28 cellular contexts compared by ENCODE assay signal in the genomic region with DNA sequence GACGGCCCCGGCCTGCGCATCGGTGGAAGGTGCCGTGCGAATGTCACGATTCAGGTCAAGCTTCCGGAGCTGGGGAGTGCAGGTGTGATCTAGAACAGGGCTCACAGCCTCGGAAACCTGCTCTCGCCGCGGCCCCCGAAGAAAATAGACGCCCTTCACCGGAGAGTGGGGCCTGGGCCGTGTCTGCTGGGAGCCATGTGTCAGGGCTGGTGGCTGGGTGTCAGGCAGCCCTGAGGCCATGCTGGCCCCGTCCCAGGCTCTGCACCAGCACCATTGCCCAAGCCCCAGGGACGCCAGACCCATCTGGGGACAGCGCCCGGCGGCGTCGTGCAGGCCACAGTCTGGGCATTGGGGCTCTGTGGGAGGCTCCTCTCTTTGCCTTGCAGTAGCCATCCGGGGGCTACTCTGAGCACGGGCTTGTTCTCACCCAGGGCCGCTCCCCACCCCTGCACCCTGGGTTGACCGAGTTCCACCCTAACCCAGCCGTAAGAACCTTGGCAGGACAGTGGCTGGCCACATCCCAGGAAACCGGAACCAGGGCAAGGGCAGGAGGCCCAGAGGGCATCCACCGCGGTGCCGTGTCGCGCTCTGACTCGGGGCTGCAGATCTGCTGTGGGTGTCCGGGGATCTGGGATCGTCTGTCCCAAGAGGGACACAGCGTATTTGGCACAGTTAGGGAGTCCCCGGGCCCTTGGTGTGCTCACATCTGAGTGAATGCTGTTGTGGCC. TPM values are rescaled to one million over a fixed set of nuclear protein-coding genes. Genes with fewer than 3 reads are reported as not detected.
DNase-seq lines count a peak whose midpoint lies in the region; ATAC-seq and TF ChIP-seq lines count a peak whose summit lies in the region.
"Had no signal": no experiment of that assay in that cellular context is flagged by ENCODE, and none has a peak within 500 bp of the region (broad histone marks: within the 10 kb centered on the region; RNA-seq: fewer than 3 reads in every experiment).

No MANE protein-coding gene starts in this region.

- intact Hi-C loops in CD8-positive, alpha-beta T cell (cut with DNase I, micrococcal nuclease): loop anchor here in 1 of 2 experiments (1.0 kb wide), 1 partner anchor 30 kb away; no protein-coding TSS in a partner anchor
- intact Hi-C loops in prostate gland (cut with DNase I): no loop called here

- no peaks in the 10 kb centered on the region for H3K27me3 Mint-ChIP-seq in CD8-positive, alpha-beta T cell (ENCODE audit: low read depth)
- H3K27me3 Mint-ChIP-seq: activated CD4-positive, alpha-beta T cell treated with anti-CD3 and anti-CD28 coated beads, Interleukin-2, amount 10 ng/mL, durations not matched to agents 24 days and 14 days; dendritic cell treated with granulocyte-macrophage colony-stimulating factor and Interleukin-4, amounts not matched to agents 40 ng/mL and 50 ng/mL, for 4 days; naive thymus-derived CD8-positive, alpha-beta T cell; T-cell had no signal

- WGBS in prostate gland: 90% methylated on average over 39 of the region's 39 CpGs

- no peak for TF ChIP-seq CTCF in CD8-positive, alpha-beta T cell (IDR thresholded peaks at IDR 0.05)
- TF ChIP-seq CTCF in RWPE2 (IDR thresholded peaks at IDR 0.05; ENCODE audit: poor library complexity, severe bottlenecking): no peak
- no peak for TF ChIP-seq CTCF in prostate gland (IDR thresholded peaks at IDR 0.05)

- H3K4me3 ChIP-seq in CD8-positive, alpha-beta T cell (ENCODE audit: low read depth, low read length): no peak overlapping the region
- H3K4me3 ChIP-seq in RWPE2 (ENCODE audit: severe bottlenecking) (no peak overlapping the region), skeletal muscle tissue (ENCODE audit: low read length in 3 of 3) (peak overlapping the region in 1 of 3 donors; percentile 41), prostate gland (no peak overlapping the region)
- H3K4me3 ChIP-seq: heart right ventricle, tibial artery had no signal

- peak overlapping the region; percentile 37 for H3K27ac Mint-ChIP-seq in CD8-positive, alpha-beta T cell
- H3K27ac Mint-ChIP-seq: activated CD4-positive, alpha-beta T cell treated with anti-CD3 and anti-CD28 coated beads, Interleukin-2, amount 10 ng/mL, durations not matched to agents 24 days and 14 days; dendritic cell treated with granulocyte-macrophage colony-stimulating factor and Interleukin-4, amounts not matched to agents 40 ng/mL and 50 ng/mL, for 4 days; endodermal cell had no signal

- H3K4me1 Mint-ChIP-seq in CD8-positive, alpha-beta T cell (ENCODE audit: low read depth): peaks cover 6% of the 10 kb centered on the region
- H3K4me1 Mint-ChIP-seq: endodermal cell had no signal

- H3K9me3 Mint-ChIP-seq in CD8-positive, alpha-beta T cell: no peaks in the 10 kb centered on the region
- H3K9me3 Mint-ChIP-seq: activated CD4-positive, alpha-beta T cell treated with anti-CD3 and anti-CD28 coated beads, Interleukin-2, amount 10 ng/mL, durations not matched to agents 24 days and 14 days; dendritic cell treated with granulocyte-macrophage colony-stimulating factor and Interleukin-4, amounts not matched to agents 40 ng/mL and 50 ng/mL, for 4 days; endodermal cell; naive thymus-derived CD8-positive, alpha-beta T cell; T-cell had no signal

- DNase-seq in CD8-positive, alpha-beta T cell: no peak
- DNase-seq in RWPE2 (ENCODE audit: low spot score) (peak; percentile 60), left lobe of liver (ENCODE audit: low spot score) (peak; percentile 95), prostate gland (ENCODE audit: low spot score) (no peak)
- DNase-seq: activated CD4-positive, alpha-beta T cell treated with anti-CD3 and anti-CD28 coated beads, Interleukin-2, amount 10 ng/mL, durations not matched to agents 24 days and 14 days; activated T-cell treated with anti-CD3 and anti-CD28 coated beads, Interleukin-2, amount 50 U/mL, for 48 hours; C1 segment of cervical spinal cord; central memory CD4-positive, alpha-beta T cell; COR-L47; DMS53; endodermal cell; foreskin keratinocyte; H7; Kasumi-1; MV-4-11; NCI-H446 treated with DMSO at 0.1 percent for 48 hours; NCI-H82; stimulated activated CD8-positive, alpha-beta memory T cell treated with anti-CD3 and anti-CD28 coated beads, Interleukin-4, amount 100 ng/mL, for 48 hours; T-cell; WERI-Rb-1 had no signal

- POLR2A ChIA-PET in CD8-positive, alpha-beta T cell (lab: Charles Lee): no interaction called here

- peaks cover 30% of the 10 kb centered on the region for H3K36me3 Mint-ChIP-seq in CD8-positive, alpha-beta T cell

- H3K9ac ChIP-seq in skeletal muscle tissue (ENCODE audit: low read depth in 1 of 3, low read length in 3 of 3): peak overlapping the region in 2 of 3 donors; percentile 57 to 69

- peaks cover 14% of the 10 kb centered on the region for H3K4me1 ChIP-seq in CD8-positive, alpha-beta T cell (ENCODE audit: insufficient read depth, low read length)
- H3K4me1 ChIP-seq in RWPE2 (ENCODE audit: insufficient read depth, poor library complexity, severe bottlenecking): peaks cover 10% of the 10 kb centered on the region
- H3K4me1 ChIP-seq in skeletal muscle tissue (ENCODE audit: control insufficient read depth in 3 of 3, insufficient read depth in 3 of 3, low read length in 3 of 3): peaks cover 24 to 32% (median 26%) of the 10 kb centered on the region in 3 donors
- no peaks in the 10 kb centered on the region for H3K4me1 ChIP-seq in prostate gland (replicated peaks)
- H3K4me1 ChIP-seq: foreskin keratinocyte had no signal

- ATAC-seq in CD8-positive, alpha-beta T cell: no peak
- ATAC-seq in RWPE2 (ENCODE audit: low read depth) (no peak), left lobe of liver (peak; percentile 42), HG03196 (IDR thresholded peaks at IDR 0.05; ENCODE audit: unreplicated experiment) (no peak), HG03135 (IDR thresholded peaks at IDR 0.05; ENCODE audit: unreplicated experiment) (no peak)
- ATAC-seq: foreskin keratinocyte; naive thymus-derived CD8-positive, alpha-beta T cell; T-cell had no signal

- TF ChIP-seq POLR2A in prostate gland (IDR thresholded peaks at IDR 0.05): no peak

- CTCF ChIA-PET in CD8-positive, alpha-beta T cell (lab: Charles Lee): no interaction called here

- H3K4me3 Mint-ChIP-seq in CD8-positive, alpha-beta T cell: no peak overlapping the region
- H3K4me3 Mint-ChIP-seq: activated CD4-positive, alpha-beta T cell treated with anti-CD3 and anti-CD28 coated beads, Interleukin-2, amount 10 ng/mL, durations not matched to agents 24 days and 14 days; dendritic cell treated with granulocyte-macrophage colony-stimulating factor and Interleukin-4, amounts not matched to agents 40 ng/mL and 50 ng/mL, for 4 days; endodermal cell; naive thymus-derived CD8-positive, alpha-beta T cell; T-cell had no signal

- H3K27me3 ChIP-seq in CD8-positive, alpha-beta T cell (ENCODE audit: insufficient read depth, low read length): no peaks in the 10 kb centered on the region
- H3K27me3 ChIP-seq in RWPE2 (ENCODE audit: insufficient read depth, poor library complexity, severe bottlenecking) (no peaks in the 10 kb centered on the region), skeletal muscle tissue (ENCODE audit: control insufficient read depth in 3 of 3, insufficient read depth in 3 of 3, low read length in 3 of 3) (no peaks in the 10 kb centered on the region), prostate gland (replicated peaks; ENCODE audit: insufficient read depth) (no peaks in the 10 kb centered on the region)
- H3K27me3 ChIP-seq: foreskin keratinocyte, heart right ventricle, tibial artery had no signal

- no peaks in the 10 kb centered on the region for H3K9me3 ChIP-seq in CD8-positive, alpha-beta T cell (ENCODE audit: low read length)
- no peaks in the 10 kb centered on the region for H3K9me3 ChIP-seq in RWPE2 (ENCODE audit: severe bottlenecking)
- H3K9me3 ChIP-seq in skeletal muscle tissue (ENCODE audit: control insufficient read depth in 3 of 3, low read length in 3 of 3): no peaks in the 10 kb centered on the region
- no peaks in the 10 kb centered on the region for H3K9me3 ChIP-seq in prostate gland
- H3K9me3 ChIP-seq: heart right ventricle, tibial artery had no signal

- H3K36me3 ChIP-seq in CD8-positive, alpha-beta T cell (ENCODE audit: insufficient read depth, low read length): peaks cover 20% of the 10 kb centered on the region
- H3K36me3 ChIP-seq in RWPE2 (ENCODE audit: low read depth): peaks cover 30% of the 10 kb centered on the region
- peaks cover 19 to 30% (median 25%) of the 10 kb centered on the region in 3 donors for H3K36me3 ChIP-seq in skeletal muscle tissue (ENCODE audit: control insufficient read depth in 3 of 3, insufficient read depth in 3 of 3, low read length in 3 of 3)
- H3K36me3 ChIP-seq in prostate gland: no peaks in the 10 kb centered on the region

- H3K27ac ChIP-seq in CD8-positive, alpha-beta T cell (ENCODE audit: low read depth, low read length): no peak overlapping the region
- H3K27ac ChIP-seq in RWPE2 (ENCODE audit: poor library complexity, severe bottlenecking) (no peak overlapping the region), skeletal muscle tissue (ENCODE audit: low read depth, low read length) (peak overlapping the region; percentile 13), prostate gland (no peak overlapping the region)
- H3K27ac ChIP-seq: foreskin keratinocyte, tibial artery, WERI-Rb-1 had no signal

RNA-seq across cellular contexts. Expression of gene NUDT16L1, which starts 5.3 kb away (rescaled TPM):
- 10 to 100 TPM; 72.9 to 76.5 TPM for total RNA-seq in CD8-positive, alpha-beta T cell
- total RNA-seq in left lobe of liver (40.4 TPM), skeletal muscle tissue (28.2 TPM), prostate gland (10 to 100 TPM; 57.4 to 75.3 TPM)

RNA-seq across cellular contexts. Expression of gene ANKS3, which starts 46.0 kb away (rescaled TPM):
- 10 to 100 TPM in 1 of 2 experiments, 1 to 10 TPM in 1; 8.6 to 11.8 TPM for total RNA-seq in CD8-positive, alpha-beta T cell
- 10.6 TPM for total RNA-seq in left lobe of liver
- 15.1 TPM for total RNA-seq in skeletal muscle tissue
- 10 to 100 TPM; 19.1 to 42.9 TPM for total RNA-seq in prostate gland

RNA-seq across cellular contexts. Expression of gene DNAAF8, which starts 46.2 kb away (rescaled TPM):
- total RNA-seq in CD8-positive, alpha-beta T cell: not detected
- total RNA-seq in left lobe of liver (0.45 TPM), skeletal muscle tissue (0.52 TPM), prostate gland (10 to 100 TPM in 1 of 2 donors, 1 to 10 TPM in 1; 7.1 to 21.9 TPM)
- total RNA-seq: activated CD4-positive, alpha-beta T cell treated with anti-CD3 and anti-CD28 coated beads, Interleukin-2, amount 10 ng/mL, durations not matched to agents 24 days and 14 days; mononuclear cell had no signal

Comparison
In these comparisons a context has a peak if more than half of its experiments do, and no peak if none do; other contexts are left out.
1. DNase-seq: peak in RWPE2 (single experiment) and left lobe of liver (single experiment); none in CD8-positive, alpha-beta T cell (0 of 7) and prostate gland (single experiment).